In genomic region chr9:110623462-110624025, GRCh38 we compare ENCODE assay signal across 8 cellular contexts. TPM values are rescaled to one million over a fixed set of nuclear protein-coding genes. Genes with fewer than 3 reads are reported as not detected.
DNase-seq lines count a peak whose midpoint lies in the region; ATAC-seq, FAIRE-seq and TF ChIP-seq lines count a peak whose summit lies in the region.

No MANE protein-coding gene starts in this region.

- no peak overlapping the region for H3K27ac Mint-ChIP-seq in nephron

- peaks cover 18% of the 10 kb centered on the region for H3K4me1 Mint-ChIP-seq in nephron

- H3K9ac ChIP-seq in KMS-11 = no peak overlapping the region

- WGBS in A549 (ENCODE audit: missing lambda C conversion rate) = 39% methylated on average over 3 of the region's 3 CpGs

- H3K9me3 ChIP-seq in A549 = no peaks in the 10 kb centered on the region

- H3K4me3 ChIP-seq in A549 = no peak overlapping the region
- H3K4me3 ChIP-seq in KMS-11 (IDR thresholded peaks at IDR 0.05; ENCODE audit: insufficient read depth, low read depth, low read length) = no peak overlapping the region

- H3K36me3 Mint-ChIP-seq in nephron (ENCODE audit: low read depth) = no peaks in the 10 kb centered on the region

- no peak for TF ChIP-seq POLR2A in A549 (IDR thresholded peaks at IDR 0.05; ENCODE audit: low read length)

- no peak overlapping the region; the same call in 2 of the 3 replicates for H3K4me2 ChIP-seq in A549
- H3K4me2 ChIP-seq in KMS-11 = no peak overlapping the region

- H3K79me2 ChIP-seq in KMS-11 (ENCODE audit: insufficient read depth, low read depth) = no peaks in the 10 kb centered on the region

- ATAC-seq in A549 (peak; percentile 59 to 81; a peak in 5 of 6 replicates), HG03159 (IDR thresholded peaks at IDR 0.05; ENCODE audit: unreplicated experiment) (no peak)

- no peak for FAIRE-seq in A549 (lab: Jason Lieb, UNC)
- FAIRE-seq in RCC 7860 (lab: Jason Lieb, UNC) = peak; percentile 84

- TF ChIP-seq EP300 in A549 (IDR thresholded peaks at IDR 0.05) = no peak

- H3K9me3 Mint-ChIP-seq in nephron = peaks cover 2% of the 10 kb centered on the region

- H4K20me1 ChIP-seq in KMS-11 (ENCODE audit: insufficient read depth) = no peaks in the 10 kb centered on the region

- H3K27ac ChIP-seq in A549 (no peak overlapping the region), KMS-11 (no peak overlapping the region)

- no peaks in the 10 kb centered on the region for H3K27me3 ChIP-seq in KMS-11 (ENCODE audit: insufficient read depth, low read depth)

- H3K4me1 ChIP-seq in A549 = no peaks in the 10 kb centered on the region
- H3K4me1 ChIP-seq in KMS-11 (ENCODE audit: low read depth, poor library complexity, severe bottlenecking) = peaks cover 4% of the 10 kb centered on the region

- H3K27me3 Mint-ChIP-seq in nephron (ENCODE audit: low read depth) = peaks cover 4% of the 10 kb centered on the region

- POLR2A ChIA-PET in A549 (lab: Yijun Ruan, JAX) = interaction anchor here (1.5 kb wide), 1 partner anchor 367 kb away, joined by 5 read pairs; the partner anchor contains the start of gene TXN

- H2AFZ ChIP-seq in KMS-11 (ENCODE audit: low read depth) = no peak overlapping the region

- peak; percentile 84 to 92 for TF ChIP-seq RAD21 in A549 (conservative IDR thresholded peaks at IDR 0.05 in 1 of 2, IDR thresholded peaks at IDR 0.05 in 1 of 2)

- peak; percentile 83 for TF ChIP-seq CTCF in A549 (IDR thresholded peaks at IDR 0.05)
- TF ChIP-seq CTCF in KMS-11 (conservative IDR thresholded peaks at IDR 0.05; ENCODE audit: low read depth, low read length) = peak; percentile 77
- TF ChIP-seq CTCF in nephron (IDR thresholded peaks at IDR 0.05; ENCODE audit: unreplicated experiment in 3 of 3) = peak; percentile 58 to 78 (median 76)

- CTCF ChIA-PET in A549 (lab: Yijun Ruan, JAX) = interaction anchor here (0.5 to 2.0 kb wide), 39 partner anchors 13 to 1057 kb away, joined by 3 to 50 read pairs (median 3); no protein-coding TSS in a partner anchor

- no peak overlapping the region for H3K4me3 Mint-ChIP-seq in nephron

- peak; percentile 53 to 59 for DNase-seq in A549 (ENCODE audit: low read depth in 1 of 2, low spot score in 1 of 2)
- peak; percentile 80 for DNase-seq in ELR (ENCODE audit: low read depth)
- DNase-seq in RCC 7860 (ENCODE audit: low spot score) = peak; percentile 55
- DNase-seq in epidermal melanocyte (ENCODE audit: insufficient read length, low spot score) = peak; percentile 29
- no peak for DNase-seq in ureter (ENCODE audit: low spot score)

- H3K36me3 ChIP-seq in KMS-11 (ENCODE audit: insufficient read depth) = no peaks in the 10 kb centered on the region

TF ChIP-seq in A549, 52 proteins besides CTCF, POLR2A, EP300 and RAD21:
- no peak for TF ChIP-seq EHMT2 (IDR thresholded peaks at IDR 0.05; ENCODE audit: low read depth)
- TF ChIP-seq SMC3 (IDR thresholded peaks at IDR 0.05) = peak; percentile 90
- TF ChIP-seq NFE2L2 (conservative IDR thresholded peaks at IDR 0.05; ENCODE audit: low read length) = no peak
- TF ChIP-seq RFX5 (IDR thresholded peaks at IDR 0.05) = no peak
TF ChIP-seq in A549: peak in this region for 1.

RNA-seq across cellular contexts. Expression of gene SVEP1, which starts 44.0 kb away (rescaled TPM):
- polyA plus RNA-seq in A549 (2011; rRNA removed) (0.52 and 0.74 TPM in 2 replicates), A549 (2017; fragmentation: RNase III; extraction: RNeasy Plus Mini Kit Qiagen cat#74134 plus additional on column Dnase treatment) (1.5 TPM in 3 replicates)
- 0.05 TPM in 2 replicates for polyA plus RNA-seq in A549 (2012; cell fraction: cytosol; rRNA removed)
- 0.12 and 0.27 TPM in 2 replicates for polyA plus RNA-seq in A549 (2012; cell fraction: nucleus; rRNA removed)
- polyA minus RNA-seq in A549 (2011; rRNA and poly(A)+ RNA removed) = 1.6 and 1.8 TPM in 2 replicates
- total RNA-seq in ureter = 19.7 TPM

RNA-seq across cellular contexts. Expression of gene MUSK, which starts 45.0 kb away (rescaled TPM):
- polyA plus RNA-seq in A549 (2011; rRNA removed) = not detected in 2 replicates
- not detected in 2 replicates for polyA plus RNA-seq in A549 (2012; cell fraction: cytosol; rRNA removed)
- not detected in 2 replicates for polyA plus RNA-seq in A549 (2012; cell fraction: nucleus; rRNA removed)
- polyA plus RNA-seq in A549 (2017; fragmentation: RNase III; extraction: RNeasy Plus Mini Kit Qiagen cat#74134 plus additional on column Dnase treatment) = not detected in 3 replicates
- polyA minus RNA-seq in A549 (2011; rRNA and poly(A)+ RNA removed) = not detected in 2 replicates
- not detected for total RNA-seq in ureter
